8 cellular contexts compared by ENCODE assay signal in genomic region chr22:41469218-41469851, GRCh38. TPM values are rescaled to one million over a fixed set of nuclear protein-coding genes. Genes with fewer than 3 reads are reported as not detected.
A peak's percentile ranks its signal among the peaks of the same experiment; 100 is the strongest.
DNase-seq lines count a peak whose midpoint lies in the region; ATAC-seq and TF ChIP-seq lines count a peak whose summit lies in the region.

No MANE protein-coding gene starts in this region.

- H3K36me3 Mint-ChIP-seq in neural crest cell (ENCODE audit: low read depth) = peaks cover 8% of the 10 kb centered on the region

- peaks cover 0 to 7% of the 10 kb centered on the region in 2 donors for H3K36me3 ChIP-seq in esophagus (ENCODE audit: control insufficient read depth in 2 of 2, insufficient read depth in 2 of 2, low read length in 1 of 2)

- H3K4me3 ChIP-seq in esophagus (ENCODE audit: low read depth in 1 of 2, low read length in 2 of 2) = peak overlapping the region; percentile 89 to 91

- peak overlapping the region; percentile 96 to 99 for H3K27ac ChIP-seq in esophagus (ENCODE audit: low read depth in 2 of 2, low read length in 1 of 2)

- no peaks in the 10 kb centered on the region for H3K27me3 Mint-ChIP-seq in neural crest cell (ENCODE audit: low read depth)

- no peaks in the 10 kb centered on the region for H3K27me3 ChIP-seq in esophagus (ENCODE audit: control insufficient read depth in 1 of 2, insufficient read depth in 2 of 2, low read length in 2 of 2)

- H3K4me3 Mint-ChIP-seq in neural crest cell = peak overlapping the region; percentile 92

- 1% methylated on average over 30 of the region's 30 CpGs for WGBS in esophagus, 2 donors

- peaks cover 31% of the 10 kb centered on the region for H3K4me1 Mint-ChIP-seq in neural crest cell

- peak; percentile 10 for ATAC-seq in HG02943 (IDR thresholded peaks at IDR 0.05; ENCODE audit: low read depth, unreplicated experiment)
- peak; percentile 61 for ATAC-seq in SK-N-SH treated with all-trans-retinoic acid at 6 μM for 48 hours

- DNase-seq in NCI-H748 (lab: John Stamatoyannopoulos, UW; ENCODE audit: unreplicated experiment) (peak; percentile 37), NCI-H748 treated with DMSO at 0.1 percent for 48 hours (lab: John Stamatoyannopoulos, UW) (no peak), neural crest cell (ENCODE audit: low read depth, low spot score) (no peak), NCI-H1105 treated with DMSO at 0.1 percent for 48 hours (lab: John Stamatoyannopoulos, UW) (no peak), germinal center (ENCODE audit: low spot score) (no peak)

- H3K9me3 ChIP-seq in esophagus (ENCODE audit: control insufficient read depth in 2 of 2, insufficient read depth in 1 of 2, low read depth in 1 of 2, low read length in 1 of 2) = no peaks in the 10 kb centered on the region

- H3K27ac Mint-ChIP-seq in neural crest cell (ENCODE audit: unreplicated experiment) = peak overlapping the region; percentile 60

- H3K4me1 ChIP-seq in esophagus (ENCODE audit: control insufficient read depth in 2 of 2, insufficient read depth in 2 of 2, low read length in 1 of 2) = peaks cover 5 to 6% of the 10 kb centered on the region in 2 donors

- H3K9me3 Mint-ChIP-seq in neural crest cell = no peaks in the 10 kb centered on the region

- no peak for TF ChIP-seq CTCF in neural crest cell (conservative IDR thresholded peaks at IDR 0.05)

TF ChIP-seq in SK-N-SH treated with all-trans-retinoic acid at 6 μM for 48 hours, 23 proteins besides CTCF, POLR2A, EP300 and RAD21:
- TF ChIP-seq ZNF70 (CRISPR knock-in tag; IDR thresholded peaks at IDR 0.05) (no peak), ARNTL (CRISPR knock-in tag; IDR thresholded peaks at IDR 0.05; ENCODE audit: borderline replicate concordance, low read depth) (no peak), ZNF565 (CRISPR knock-in tag; conservative IDR thresholded peaks at IDR 0.05; ENCODE audit: low read depth) (no peak), PATZ1 (CRISPR knock-in tag; IDR thresholded peaks at IDR 0.05; ENCODE audit: borderline replicate concordance) (no peak), ZC3H10 (CRISPR knock-in tag; IDR thresholded peaks at IDR 0.05) (no peak), ZNF8 (CRISPR knock-in tag; IDR thresholded peaks at IDR 0.05) (no peak), ZFP3 (CRISPR knock-in tag; IDR thresholded peaks at IDR 0.05) (no peak), GLIS3 (CRISPR knock-in tag; IDR thresholded peaks at IDR 0.05) (no peak), OSR1 (CRISPR knock-in tag; IDR thresholded peaks at IDR 0.05) (no peak), ISL1 (CRISPR knock-in tag; IDR thresholded peaks at IDR 0.05) (no peak), TCF4 (CRISPR knock-in tag; IDR thresholded peaks at IDR 0.05; ENCODE audit: borderline replicate concordance) (no peak), ZFP30 (CRISPR knock-in tag; IDR thresholded peaks at IDR 0.05) (no peak), CREB5 (CRISPR knock-in tag; IDR thresholded peaks at IDR 0.05; ENCODE audit: low read depth) (no peak), SNAI2 (CRISPR knock-in tag; IDR thresholded peaks at IDR 0.05) (no peak), PPARA (CRISPR knock-in tag; IDR thresholded peaks at IDR 0.05; ENCODE audit: borderline replicate concordance) (no peak), TOX (CRISPR knock-in tag; IDR thresholded peaks at IDR 0.05; ENCODE audit: borderline replicate concordance) (no peak), BACH2 (CRISPR knock-in tag; IDR thresholded peaks at IDR 0.05; ENCODE audit: borderline replicate concordance) (no peak), RARB (CRISPR knock-in tag; IDR thresholded peaks at IDR 0.05) (no peak), ESRRG (CRISPR knock-in tag; IDR thresholded peaks at IDR 0.05) (no peak), CSRNP3 (CRISPR knock-in tag; IDR thresholded peaks at IDR 0.05) (no peak)

RNA-seq across cellular contexts. Expression of gene ACO2, which starts 0.4 kb away (rescaled TPM):
- 10 to 100 TPM; 22.6 to 59.7 TPM for polyA plus RNA-seq in esophagus
- total RNA-seq in neural crest cell = 71.6 and 80.6 TPM in 2 replicates

RNA-seq across cellular contexts. Expression of gene PHF5A, which starts 0.8 kb away (rescaled TPM):
- polyA plus RNA-seq in esophagus = 10 to 100 TPM; 41.4 to 61.8 TPM
- 81.8 and 88.9 TPM in 2 replicates for total RNA-seq in neural crest cell

RNA-seq across cellular contexts. Expression of gene TOB2, which starts 22.7 kb away (rescaled TPM):
- 10 to 100 TPM; 10.7 to 11.1 TPM for polyA plus RNA-seq in esophagus
- total RNA-seq in neural crest cell = 47.7 and 50.8 TPM in 2 replicates
